ENCODE assay signal across 9 cellular contexts in the genomic region with DNA sequence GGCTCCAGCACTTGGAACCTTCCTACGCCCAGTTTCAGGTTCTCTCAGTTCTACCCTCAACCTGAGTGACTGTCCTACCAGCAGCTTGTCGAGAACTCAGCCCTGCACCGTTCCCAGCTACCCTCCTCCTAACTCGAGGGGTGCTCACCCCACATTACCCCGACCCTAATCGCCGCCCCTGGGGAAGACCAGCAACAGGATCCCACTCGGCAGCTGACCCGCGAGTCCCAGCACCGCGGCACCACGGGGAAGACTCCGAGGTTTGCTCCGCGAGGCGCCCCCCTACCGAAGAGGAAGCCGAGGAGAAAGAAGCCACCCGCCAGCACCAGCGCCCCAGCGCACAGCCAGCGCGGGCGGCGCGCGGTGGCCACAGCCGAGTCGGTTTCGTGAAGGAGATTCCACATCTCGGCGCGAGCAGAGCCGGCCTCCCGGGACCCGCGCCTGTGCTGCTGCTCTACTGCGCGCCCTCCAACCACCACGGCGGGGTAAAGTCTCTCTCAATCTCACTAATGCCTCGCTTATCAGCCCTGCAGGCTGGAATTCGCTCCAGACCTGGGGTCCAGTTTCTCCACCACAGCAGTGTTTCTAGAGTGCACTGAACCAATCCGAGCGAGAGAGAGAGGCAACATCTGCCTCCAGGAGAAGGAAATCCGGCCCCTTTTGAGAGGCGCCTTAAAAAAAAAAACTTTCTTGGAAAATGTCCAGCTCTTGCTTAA. TPM values are rescaled to one million over a fixed set of nuclear protein-coding genes. Genes with fewer than 3 reads are reported as not detected.
A peak's percentile ranks its signal among the peaks of the same experiment; 100 is the strongest.
DNase-seq lines count a peak whose midpoint lies in the region; ATAC-seq and TF ChIP-seq lines count a peak whose summit lies in the region.
"Had no signal": no experiment of that assay in that cellular context is flagged by ENCODE, and none has a peak within 500 bp of the region (broad histone marks: within the 10 kb centered on the region; RNA-seq: fewer than 3 reads in every experiment).

A gene (minus strand): TSS at position 597 of the 716 bp plus-strand sequence. CDS start 193 bp downstream, at position 404.

- H3K27me3 ChIP-seq in GM06990 (replicated peaks; ENCODE audit: control insufficient read depth, insufficient read depth, low read length) (no peaks in the 10 kb centered on the region), PC-3 (ENCODE audit: low read length) (peaks cover 8% of the 10 kb centered on the region), psoas muscle (ENCODE audit: insufficient read depth in 3 of 3, low read length in 2 of 3) (no peaks in the 10 kb centered on the region)

- 0 out of 2 replicates have a peak, but pooled peaks have one; percentile 24 for ATAC-seq in PC-3
- ATAC-seq in psoas muscle, result peak in 3 of 4 donors; percentile 21 to 48 (median 36)
- ATAC-seq in activated CD8-positive, alpha-beta memory T cell treated with anti-CD3 and anti-CD28 coated beads, Interleukin-2, amount 10 ng/mL, durations not matched to agents 7 days and 5 days, result no peak
- ATAC-seq in activated CD4-positive, CD25-positive, alpha-beta regulatory T cell treated with anti-CD3 and anti-CD28 coated beads, Interleukin-2, amount 50 U/mL, for 24 hours, result no peak

- CTCF ChIA-PET in PC-3 (lab: Charles Lee), result no interaction called here
- CTCF ChIA-PET in activated CD8-positive, alpha-beta memory T cell treated with anti-CD3 and anti-CD28 coated beads, Interleukin-2, amount 10 ng/mL, durations not matched to agents 7 days and 5 days (lab: Charles Lee), result no interaction called here

- H3K27me3 Mint-ChIP-seq in activated CD8-positive, alpha-beta memory T cell treated with anti-CD3 and anti-CD28 coated beads, Interleukin-2, amount 10 ng/mL, durations not matched to agents 7 days and 5 days, result peaks cover 2% of the 10 kb centered on the region
- H3K27me3 Mint-ChIP-seq in T-helper 2 cell treated with Interferon-gamma antibody and Interleukin-4, amounts not matched to agents 5 μg/mL and 100 μg/mL, for 36 hours (ENCODE audit: low read depth), result peaks cover 10% of the 10 kb centered on the region

- H3K36me3 ChIP-seq in GM06990 (ENCODE audit: control insufficient read depth, insufficient read depth, low read length), result no peaks in the 10 kb centered on the region
- H3K36me3 ChIP-seq in PC-3 (ENCODE audit: low read depth, low read length), result no peaks in the 10 kb centered on the region
- no peaks in the 10 kb centered on the region for H3K36me3 ChIP-seq in psoas muscle (ENCODE audit: insufficient read depth in 1 of 2, low read depth in 1 of 2)

- no peaks in the 10 kb centered on the region for H3K9me3 ChIP-seq in PC-3 (ENCODE audit: low read length)
- H3K9me3 ChIP-seq in psoas muscle, result no peaks in the 10 kb centered on the region

- DNase-seq in GM06990 (ENCODE audit: extremely low read depth, insufficient read length), result peak; percentile 0
- peak; percentile 2 for DNase-seq in PC-3
- peak in 41 of 42 donors; percentile 11 to 84 (median 61) for DNase-seq in head of caudate nucleus
- peak; percentile 28 to 54 for DNase-seq in psoas muscle
- no peak for DNase-seq in NCI-H1436 (lab: John Stamatoyannopoulos, UW)
- no peak for DNase-seq in activated CD8-positive, alpha-beta memory T cell treated with anti-CD3 and anti-CD28 coated beads, Interleukin-2, amount 10 ng/mL, durations not matched to agents 7 days and 5 days
- no peak for DNase-seq in T-helper 2 cell treated with Interferon-gamma antibody and Interleukin-4, amounts not matched to agents 5 μg/mL and 100 μg/mL, for 36 hours (ENCODE audit: low spot score)

- H3K9me3 Mint-ChIP-seq in activated CD8-positive, alpha-beta memory T cell treated with anti-CD3 and anti-CD28 coated beads, Interleukin-2, amount 10 ng/mL, durations not matched to agents 7 days and 5 days (ENCODE audit: low read depth), result peaks cover 5% of the 10 kb centered on the region
- no peaks in the 10 kb centered on the region for H3K9me3 Mint-ChIP-seq in T-helper 2 cell treated with Interferon-gamma antibody and Interleukin-4, amounts not matched to agents 5 μg/mL and 100 μg/mL, for 36 hours

- H3K4me3 Mint-ChIP-seq in activated CD8-positive, alpha-beta memory T cell treated with anti-CD3 and anti-CD28 coated beads, Interleukin-2, amount 10 ng/mL, durations not matched to agents 7 days and 5 days, result no peak within 1 kb of the TSS
- H3K4me3 Mint-ChIP-seq in T-helper 2 cell treated with Interferon-gamma antibody and Interleukin-4, amounts not matched to agents 5 μg/mL and 100 μg/mL, for 36 hours, result no peak within 1 kb of the TSS

- POLR2A ChIA-PET in PC-3 (lab: Charles Lee; ENCODE audit: unreplicated experiment), result no interaction called here

- peak within 1 kb of the TSS; percentile 73 for H3K4me2 ChIP-seq in PC-3 (ENCODE audit: low read length)

- no peaks in the 10 kb centered on the region for H3K4me1 Mint-ChIP-seq in activated CD8-positive, alpha-beta memory T cell treated with anti-CD3 and anti-CD28 coated beads, Interleukin-2, amount 10 ng/mL, durations not matched to agents 7 days and 5 days
- no peaks in the 10 kb centered on the region for H3K4me1 Mint-ChIP-seq in T-helper 2 cell treated with Interferon-gamma antibody and Interleukin-4, amounts not matched to agents 5 μg/mL and 100 μg/mL, for 36 hours (ENCODE audit: low read depth)

- no TSS peak for BruUV-seq in PC-3 (replicated peaks; lab: Mats Ljungman, UMichigan)

- H2AFZ ChIP-seq in PC-3 (ENCODE audit: low read length), result peak within 1 kb of the TSS; percentile 50

- no peak within 1 kb of the TSS for H3K9ac ChIP-seq in PC-3 (ENCODE audit: low read length)

- H3K36me3 Mint-ChIP-seq in activated CD8-positive, alpha-beta memory T cell treated with anti-CD3 and anti-CD28 coated beads, Interleukin-2, amount 10 ng/mL, durations not matched to agents 7 days and 5 days, result no peaks in the 10 kb centered on the region
- no peaks in the 10 kb centered on the region for H3K36me3 Mint-ChIP-seq in T-helper 2 cell treated with Interferon-gamma antibody and Interleukin-4, amounts not matched to agents 5 μg/mL and 100 μg/mL, for 36 hours (ENCODE audit: low read depth)

- no peak within 1 kb of the TSS for H3K4me3 ChIP-seq in GM06990 (replicated peaks; ENCODE audit: low read depth, low read length)
- H3K4me3 ChIP-seq in PC-3 (ENCODE audit: low read length), result peak within 1 kb of the TSS; percentile 60
- H3K4me3 ChIP-seq in psoas muscle, result peak within 1 kb of the TSS; percentile 58

- H3K79me2 ChIP-seq in PC-3 (ENCODE audit: low read length), result no peaks in the 10 kb centered on the region

- H3F3A ChIP-seq in PC-3 (ENCODE audit: low read length, unreplicated experiment), result no peaks in the 10 kb centered on the region

- H3K9me2 ChIP-seq in PC-3 (replicated peaks; ENCODE audit: low read length), result no peaks in the 10 kb centered on the region

- H3K27ac ChIP-seq in PC-3 (ENCODE audit: low read length), result no peak within 1 kb of the TSS
- no peak within 1 kb of the TSS for H3K27ac ChIP-seq in psoas muscle

- no peak within 1 kb of the TSS for H3K27ac Mint-ChIP-seq in activated CD8-positive, alpha-beta memory T cell treated with anti-CD3 and anti-CD28 coated beads, Interleukin-2, amount 10 ng/mL, durations not matched to agents 7 days and 5 days
- H3K27ac Mint-ChIP-seq in T-helper 2 cell treated with Interferon-gamma antibody and Interleukin-4, amounts not matched to agents 5 μg/mL and 100 μg/mL, for 36 hours, result no peak within 1 kb of the TSS

- intact Hi-C loops in PC-3 (cut with micrococcal nuclease), result no loop called here
- intact Hi-C loops in head of caudate nucleus (cut with DNase I), result no loop called here
- intact Hi-C loops in psoas muscle (cut with DNase I), result no loop called here

- H4K20me1 ChIP-seq in PC-3 (ENCODE audit: low read length), result no peaks in the 10 kb centered on the region

- no peak for TF ChIP-seq CTCF in GM06990 (IDR thresholded peaks at IDR 0.05; ENCODE audit: insufficient read depth, low read length, poor library complexity, severe bottlenecking)
- TF ChIP-seq CTCF in PC-3 (conservative IDR thresholded peaks at IDR 0.05; ENCODE audit: low read depth, low read length), result no peak
- TF ChIP-seq CTCF in psoas muscle (IDR thresholded peaks at IDR 0.05), result no peak

- no peaks in the 10 kb centered on the region for H3K4me1 ChIP-seq in PC-3 (ENCODE audit: insufficient read depth, low read length)
- H3K4me1 ChIP-seq in psoas muscle, result no peaks in the 10 kb centered on the region

- 2 to 7% (median 3%) methylated on average over 43 to 48 of the region's 48 CpGs for WGBS in psoas muscle, 3 donors

RNA-seq across cellular contexts. Expression of the gene that starts here (rescaled TPM):
- 0.58 TPM in 1 of 2 replicates, not detected in the other for total RNA-seq in PC-3 (2014; rRNA removed)
- total RNA-seq in psoas muscle, result under 1 TPM in 2 of 4 donors, not detected in 2; 0.34 to 0.67 TPM
- polyA plus RNA-seq in psoas muscle, result under 1 TPM in 2 of 3 donors, not detected in 1; 0.17 to 0.34 TPM
- not detected for total RNA-seq in activated CD8-positive, alpha-beta memory T cell treated with anti-CD3 and anti-CD28 coated beads, Interleukin-2, amount 10 ng/mL, durations not matched to agents 7 days and 5 days
- total RNA-seq: lung microvascular endothelial cell had no signal

Comparison
In these comparisons a context has a peak if more than half of its experiments do, and no peak if none do; other contexts are left out.
1. Peak in DNase-seq, ATAC-seq, H3K4me3 ChIP-seq and H3K4me2 ChIP-seq in PC-3; RNA of the gene not detected or under 1 TPM.
2. Peak in DNase-seq, ATAC-seq and H3K4me3 ChIP-seq in psoas muscle; RNA of the gene not detected or under 1 TPM.
3. DNase-seq: peak in GM06990 (single experiment) and head of caudate nucleus (41 of 42); none in NCI-H1436 (single experiment), activated CD8-positive, alpha-beta memory T cell treated with anti-CD3 and anti-CD28 coated beads, Interleukin-2, amount 10 ng/mL, durations not matched to agents 7 days and 5 days (single experiment) and T-helper 2 cell treated with Interferon-gamma antibody and Interleukin-4, amounts not matched to agents 5 μg/mL and 100 μg/mL, for 36 hours (single experiment).